Comparison of ENCODE assay signal across 13 cellular contexts in the genomic region with DNA sequence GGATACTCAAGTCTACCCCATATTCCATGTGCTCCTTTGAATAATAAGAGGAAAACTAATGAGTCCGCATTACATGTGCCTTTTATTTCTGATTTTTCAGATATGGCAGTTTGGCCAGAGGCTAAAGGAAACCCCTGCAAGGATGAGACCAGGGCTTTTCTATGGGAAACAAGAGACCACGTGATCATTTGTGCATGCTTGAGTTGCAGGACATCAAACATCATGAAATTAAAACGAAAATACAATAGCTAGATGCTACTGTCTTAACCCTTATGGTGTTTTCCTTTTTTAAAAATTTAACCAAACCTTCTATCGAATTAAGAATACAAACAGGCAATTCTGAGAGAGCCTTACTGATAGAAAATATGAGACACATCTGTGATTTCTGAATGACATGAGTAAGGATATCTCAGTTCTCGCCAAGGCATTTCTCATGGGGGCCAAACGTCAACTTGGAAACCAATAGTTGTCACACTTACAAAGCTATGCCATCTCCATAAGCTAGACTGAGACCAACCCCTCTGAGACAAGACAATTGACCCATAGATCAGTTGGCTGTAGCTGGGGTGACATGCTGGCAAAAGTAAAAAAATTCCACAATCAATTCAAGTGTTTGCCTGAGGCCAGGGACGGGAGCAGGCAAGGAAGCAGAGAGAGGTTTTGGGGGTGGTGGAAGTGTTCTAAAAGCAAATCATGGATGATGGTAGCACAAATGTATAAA. TPM values are rescaled to one million over a fixed set of nuclear protein-coding genes. Genes with fewer than 3 reads are reported as not detected.
DNase-seq lines count a peak whose midpoint lies in the region; ATAC-seq lines count a peak whose summit lies in the region.
"Had no signal": no experiment of that assay in that cellular context is flagged by ENCODE, and none has a peak within 500 bp of the region (broad histone marks: within the 10 kb centered on the region; RNA-seq: fewer than 3 reads in every experiment).

No MANE protein-coding gene starts in this region.

- ATAC-seq in T-helper 17 cell: no peak

- peak overlapping the region; percentile 93 for H3K27ac Mint-ChIP-seq in T-helper 17 cell
- H3K27ac Mint-ChIP-seq in T-helper 2 cell treated with Interferon-gamma antibody and Interleukin-4, amounts not matched to agents 5 μg/mL and 100 μg/mL, for 36 hours: no peak overlapping the region

- peaks cover 57% of the 10 kb centered on the region for H3K4me1 Mint-ChIP-seq in T-helper 17 cell
- peaks cover 33% of the 10 kb centered on the region for H3K4me1 Mint-ChIP-seq in T-helper 2 cell treated with Interferon-gamma antibody and Interleukin-4, amounts not matched to agents 5 μg/mL and 100 μg/mL, for 36 hours (ENCODE audit: low read depth)

- H3K27me3 Mint-ChIP-seq in T-helper 17 cell: no peaks in the 10 kb centered on the region
- H3K27me3 Mint-ChIP-seq in T-helper 2 cell treated with Interferon-gamma antibody and Interleukin-4, amounts not matched to agents 5 μg/mL and 100 μg/mL, for 36 hours (ENCODE audit: low read depth): no peaks in the 10 kb centered on the region

- peaks cover 24% of the 10 kb centered on the region for H3K36me3 ChIP-seq in effector memory CD4-positive, alpha-beta T cell (ENCODE audit: control insufficient read depth, insufficient read depth, low read length)
- H3K36me3 ChIP-seq: prostate gland had no signal

- peak overlapping the region; percentile 52 for H3K27ac ChIP-seq in effector memory CD4-positive, alpha-beta T cell (ENCODE audit: insufficient read depth, low read length, poor library complexity, severe bottlenecking)
- H3K27ac ChIP-seq: C4-2B, prostate gland had no signal

- H3K4me3 Mint-ChIP-seq in T-helper 17 cell: peak overlapping the region; percentile 75
- H3K4me3 Mint-ChIP-seq in T-helper 2 cell treated with Interferon-gamma antibody and Interleukin-4, amounts not matched to agents 5 μg/mL and 100 μg/mL, for 36 hours: no peak overlapping the region

- H3K36me3 Mint-ChIP-seq in T-helper 17 cell (ENCODE audit: low read depth): peaks cover 10% of the 10 kb centered on the region
- peaks cover 71% of the 10 kb centered on the region for H3K36me3 Mint-ChIP-seq in T-helper 2 cell treated with Interferon-gamma antibody and Interleukin-4, amounts not matched to agents 5 μg/mL and 100 μg/mL, for 36 hours (ENCODE audit: low read depth)

- H3K9me3 Mint-ChIP-seq in T-helper 2 cell treated with Interferon-gamma antibody and Interleukin-4, amounts not matched to agents 5 μg/mL and 100 μg/mL, for 36 hours: peaks cover 8% of the 10 kb centered on the region

- H3K4me1 ChIP-seq in effector memory CD4-positive, alpha-beta T cell (ENCODE audit: control insufficient read depth, insufficient read depth, low read length, poor library complexity, severe bottlenecking): peaks cover 13% of the 10 kb centered on the region
- H3K4me1 ChIP-seq: prostate gland had no signal

- peaks cover 3% of the 10 kb centered on the region for H3K9me3 ChIP-seq in T-helper 17 cell (ENCODE audit: control insufficient read depth, low read length, poor library complexity, severe bottlenecking)
- H3K9me3 ChIP-seq in effector memory CD4-positive, alpha-beta T cell (ENCODE audit: control insufficient read depth, low read length): no peaks in the 10 kb centered on the region
- H3K9me3 ChIP-seq: prostate gland had no signal

- peak; percentile 38 for DNase-seq in stimulated activated CD4-positive, alpha-beta T cell treated with anti-CD3 and anti-CD28 coated beads, Interleukin-1b, Interleukin-23, amount 100 ng/mL, for 48 hours
- no peak for DNase-seq in stimulated activated CD4-positive, alpha-beta T cell treated with anti-CD3 and anti-CD28 coated beads, Interleukin-2, amount 100 ng/mL, for 48 hours
- DNase-seq in T-helper 17 cell: no peak
- DNase-seq in effector memory CD4-positive, alpha-beta T cell: no peak
- no peak for DNase-seq in T-helper 2 cell treated with Interferon-gamma antibody and Interleukin-4, amounts not matched to agents 5 μg/mL and 100 μg/mL, for 36 hours (ENCODE audit: low spot score)
- DNase-seq in DMS 273 (lab: John Stamatoyannopoulos, UW; ENCODE audit: unreplicated experiment): no peak
- DNase-seq in AML-193 (lab: John Stamatoyannopoulos, UW): no peak
- no peak for DNase-seq in NCI-H2227 treated with DMSO at 0.1 percent for 48 hours (lab: John Stamatoyannopoulos, UW)
- DNase-seq: NCI-H1048, NCI-H2171 had no signal

- no peak overlapping the region for H3K4me3 ChIP-seq in effector memory CD4-positive, alpha-beta T cell (ENCODE audit: insufficient read depth, low read depth, low read length, poor library complexity, severe bottlenecking)
- H3K4me3 ChIP-seq: prostate gland had no signal

- H3K27me3 ChIP-seq in effector memory CD4-positive, alpha-beta T cell (replicated peaks; ENCODE audit: control insufficient read depth, insufficient read depth, low read length, poor library complexity, severe bottlenecking): no peaks in the 10 kb centered on the region

RNA-seq across cellular contexts. Expression of a gene that starts 52.8 kb away (rescaled TPM):
- total RNA-seq in T-helper 17 cell: 100 to 1,000 TPM; 296 to 364 TPM
- total RNA-seq: H4 had no signal
